ENCODE assay signal across 1 cellular context in the genomic region with DNA sequence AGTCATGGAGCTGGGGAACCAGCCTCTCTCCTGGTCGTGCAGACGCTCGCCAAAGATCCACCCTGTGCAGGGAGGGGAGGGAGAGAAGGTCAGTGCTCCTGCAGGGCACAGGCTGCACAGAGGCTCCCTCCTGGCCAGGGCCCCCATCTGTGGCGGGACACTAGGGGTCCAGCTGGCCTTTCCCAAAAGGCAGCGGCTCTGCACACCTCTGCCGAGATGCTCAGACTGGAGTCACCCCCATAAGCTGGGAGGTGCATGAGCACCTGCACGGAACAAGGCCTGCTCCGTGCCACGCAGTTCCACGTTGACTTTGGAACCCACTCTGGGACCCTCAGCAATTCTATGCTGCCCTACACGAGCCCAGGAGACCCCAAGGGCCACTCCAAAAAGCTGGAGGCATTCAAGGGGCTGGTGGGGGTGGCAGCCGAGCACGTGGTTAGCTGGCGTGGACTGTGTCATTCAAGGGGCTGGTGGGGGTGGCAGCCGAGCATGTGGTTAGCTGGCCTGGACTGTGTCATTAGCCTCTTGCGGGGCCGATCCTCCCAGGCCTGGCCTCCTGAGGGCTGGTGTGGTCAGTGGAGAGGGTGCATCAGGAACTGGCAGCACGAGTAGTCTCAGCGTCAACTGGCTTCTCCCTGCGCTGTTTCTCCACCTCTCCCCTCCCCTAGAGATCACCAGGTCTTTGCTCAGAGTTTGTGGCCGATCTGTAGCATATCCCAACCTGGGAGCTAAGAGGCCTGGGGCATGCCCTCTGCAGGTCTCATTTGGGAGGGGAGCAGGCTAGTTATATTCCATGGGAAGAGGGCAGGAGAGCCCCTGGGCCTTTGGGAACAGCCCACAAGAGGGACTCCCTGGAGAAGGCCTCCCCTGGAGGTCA.
TF ChIP-seq lines count a peak whose summit lies in the region.

No MANE protein-coding gene starts in this region.

TF ChIP-seq in HepG2, 621 proteins besides CTCF, POLR2A, EP300 and RAD21 (continued from another document):
- TF ChIP-seq ZNF460 (CRISPR knock-in tag; IDR thresholded peaks at IDR 0.05; ENCODE audit: borderline replicate concordance) (no peak), ZBTB4 (CRISPR knock-in tag; IDR thresholded peaks at IDR 0.05; ENCODE audit: borderline replicate concordance) (no peak), PPARG (CRISPR knock-in tag; conservative IDR thresholded peaks at IDR 0.05) (no peak), STAT5B (CRISPR knock-in tag; IDR thresholded peaks at IDR 0.05) (no peak), RBFOX2 (IDR thresholded peaks at IDR 0.05; ENCODE audit: low read depth, low read length) (peak; percentile 55), TAF1 (CRISPR knock-in tag; IDR thresholded peaks at IDR 0.05) (no peak), DR1 (CRISPR knock-in tag; IDR thresholded peaks at IDR 0.05) (no peak), ZBTB34 (CRISPR knock-in tag; IDR thresholded peaks at IDR 0.05) (0 out of 2 replicates have a peak, but pooled peaks have one; percentile 14), TCF12 (IDR thresholded peaks at IDR 0.05) (no peak), TCF12 (CRISPR knock-in tag; IDR thresholded peaks at IDR 0.05) (no peak), REPIN1 (CRISPR knock-in tag; IDR thresholded peaks at IDR 0.05; ENCODE audit: borderline replicate concordance, low read depth) (0 out of 2 replicates have a peak, but pooled peaks have one; percentile 20), AFF4 (CRISPR knock-in tag; IDR thresholded peaks at IDR 0.05) (no peak), SETDB1 (CRISPR knock-in tag; IDR thresholded peaks at IDR 0.05; ENCODE audit: borderline replicate concordance) (no peak), ZNF143 (CRISPR knock-in tag; IDR thresholded peaks at IDR 0.05) (no peak), TAF15 (IDR thresholded peaks at IDR 0.05; ENCODE audit: low read depth, low read length, poor library complexity, severe bottlenecking) (peak; percentile 19), SP4 (CRISPR knock-in tag; IDR thresholded peaks at IDR 0.05) (no peak), HNRNPLL (IDR thresholded peaks at IDR 0.05; ENCODE audit: low read depth, low read length, poor library complexity, severe bottlenecking) (peak; percentile 30), AGO1 (IDR thresholded peaks at IDR 0.05; ENCODE audit: low read depth, low read length, poor library complexity, severe bottlenecking) (peak; percentile 96), RBM22 (optimal IDR thresholded peaks at IDR 0.05; ENCODE audit: low read length) (peak; percentile 73)
- TF ChIP-seq, protein P1, sequence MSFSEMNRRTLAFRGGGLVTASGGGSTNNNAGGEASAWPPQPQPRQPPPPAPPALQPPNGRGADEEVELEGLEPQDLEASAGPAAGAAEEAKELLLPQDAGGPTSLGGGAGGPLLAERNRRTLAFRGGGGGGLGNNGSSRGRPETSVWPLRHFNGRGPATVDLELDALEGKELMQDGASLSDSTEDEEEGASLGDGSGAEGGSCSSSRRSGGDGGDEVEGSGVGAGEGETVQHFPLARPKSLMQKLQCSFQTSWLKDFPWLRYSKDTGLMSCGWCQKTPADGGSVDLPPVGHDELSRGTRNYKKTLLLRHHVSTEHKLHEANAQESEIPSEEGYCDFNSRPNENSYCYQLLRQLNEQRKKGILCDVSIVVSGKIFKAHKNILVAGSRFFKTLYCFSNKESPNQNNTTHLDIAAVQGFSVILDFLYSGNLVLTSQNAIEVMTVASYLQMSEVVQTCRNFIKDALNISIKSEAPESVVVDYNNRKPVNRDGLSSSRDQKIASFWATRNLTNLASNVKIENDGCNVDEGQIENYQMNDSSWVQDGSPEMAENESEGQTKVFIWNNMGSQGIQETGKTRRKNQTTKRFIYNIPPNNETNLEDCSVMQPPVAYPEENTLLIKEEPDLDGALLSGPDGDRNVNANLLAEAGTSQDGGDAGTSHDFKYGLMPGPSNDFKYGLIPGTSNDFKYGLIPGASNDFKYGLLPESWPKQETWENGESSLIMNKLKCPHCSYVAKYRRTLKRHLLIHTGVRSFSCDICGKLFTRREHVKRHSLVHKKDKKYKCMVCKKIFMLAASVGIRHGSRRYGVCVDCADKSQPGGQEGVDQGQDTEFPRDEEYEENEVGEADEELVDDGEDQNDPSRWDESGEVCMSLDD (CRISPR knock-in tag; IDR thresholded peaks at IDR 0.05; ENCODE audit: borderline replicate concordance) = no peak
- TF ChIP-seq, protein P2, sequence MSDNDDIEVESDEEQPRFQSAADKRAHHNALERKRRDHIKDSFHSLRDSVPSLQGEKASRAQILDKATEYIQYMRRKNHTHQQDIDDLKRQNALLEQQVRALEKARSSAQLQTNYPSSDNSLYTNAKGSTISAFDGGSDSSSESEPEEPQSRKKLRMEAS (IDR thresholded peaks at IDR 0.05) = 0 out of 2 replicates have a peak, but pooled peaks have one; percentile 22
